1 cellular context compared by ENCODE assay signal in the genomic region with DNA sequence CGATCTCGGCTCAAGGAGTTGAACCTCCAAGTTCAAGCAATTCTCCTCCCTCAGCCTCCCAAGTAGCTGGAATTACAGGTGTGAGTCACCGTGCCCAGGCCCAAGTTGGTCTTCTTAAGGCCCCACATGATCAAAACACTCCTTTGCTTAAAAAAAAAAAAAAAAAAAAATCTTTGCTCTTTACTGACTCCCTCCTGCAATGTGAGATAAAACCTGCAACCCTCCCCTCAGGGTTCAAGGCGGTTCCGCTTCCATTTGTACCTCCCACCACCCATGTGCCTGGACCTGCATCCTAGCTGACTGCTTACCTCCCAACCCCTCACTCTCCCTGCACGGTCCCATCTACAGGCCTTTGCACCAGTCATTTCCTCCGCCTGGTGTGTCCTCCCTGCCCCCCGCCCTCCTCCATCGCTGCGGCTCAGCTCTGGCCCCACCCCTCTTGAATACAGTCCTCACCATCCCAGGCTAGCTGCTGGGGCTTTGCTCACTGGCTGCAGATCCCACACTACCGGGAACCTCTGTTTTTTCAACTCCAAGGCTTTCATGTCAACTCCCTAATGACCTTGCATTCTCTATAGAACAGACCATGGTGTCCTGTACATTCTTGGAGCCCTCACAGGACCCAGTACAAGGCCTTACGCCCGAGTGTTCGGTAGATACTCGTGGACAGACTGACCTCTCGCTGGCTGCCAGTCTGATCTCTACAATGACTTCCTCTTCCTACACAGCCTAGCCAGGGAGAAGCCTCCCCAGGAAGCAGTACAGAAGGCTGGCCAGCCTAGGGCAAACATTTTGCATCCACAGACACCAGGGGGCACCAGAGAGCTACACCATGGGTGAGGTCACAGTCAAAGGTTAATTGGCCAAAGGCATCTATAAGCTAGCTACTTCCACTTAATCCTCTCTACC.
TF ChIP-seq lines count a peak whose summit lies in the region.

No MANE protein-coding gene starts in this region.

TF ChIP-seq in K562, 482 proteins besides CTCF, POLR2A, EP300 and RAD21 (continued from another document):
- TF ChIP-seq, protein P1, sequence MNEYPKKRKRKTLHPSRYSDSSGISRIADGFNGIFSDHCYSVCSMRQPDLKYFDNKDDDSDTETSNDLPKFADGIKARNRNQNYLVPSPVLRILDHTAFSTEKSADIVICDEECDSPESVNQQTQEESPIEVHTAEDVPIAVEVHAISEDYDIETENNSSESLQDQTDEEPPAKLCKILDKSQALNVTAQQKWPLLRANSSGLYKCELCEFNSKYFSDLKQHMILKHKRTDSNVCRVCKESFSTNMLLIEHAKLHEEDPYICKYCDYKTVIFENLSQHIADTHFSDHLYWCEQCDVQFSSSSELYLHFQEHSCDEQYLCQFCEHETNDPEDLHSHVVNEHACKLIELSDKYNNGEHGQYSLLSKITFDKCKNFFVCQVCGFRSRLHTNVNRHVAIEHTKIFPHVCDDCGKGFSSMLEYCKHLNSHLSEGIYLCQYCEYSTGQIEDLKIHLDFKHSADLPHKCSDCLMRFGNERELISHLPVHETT (CRISPR knock-in tag; conservative IDR thresholded peaks at IDR 0.05 in 1 of 2, IDR thresholded peaks at IDR 0.05 in 1 of 2): no peak
- TF ChIP-seq GATA2 (CRISPR knock-in tag; IDR thresholded peaks at IDR 0.05): no peak
- TF ChIP-seq, protein P2, sequence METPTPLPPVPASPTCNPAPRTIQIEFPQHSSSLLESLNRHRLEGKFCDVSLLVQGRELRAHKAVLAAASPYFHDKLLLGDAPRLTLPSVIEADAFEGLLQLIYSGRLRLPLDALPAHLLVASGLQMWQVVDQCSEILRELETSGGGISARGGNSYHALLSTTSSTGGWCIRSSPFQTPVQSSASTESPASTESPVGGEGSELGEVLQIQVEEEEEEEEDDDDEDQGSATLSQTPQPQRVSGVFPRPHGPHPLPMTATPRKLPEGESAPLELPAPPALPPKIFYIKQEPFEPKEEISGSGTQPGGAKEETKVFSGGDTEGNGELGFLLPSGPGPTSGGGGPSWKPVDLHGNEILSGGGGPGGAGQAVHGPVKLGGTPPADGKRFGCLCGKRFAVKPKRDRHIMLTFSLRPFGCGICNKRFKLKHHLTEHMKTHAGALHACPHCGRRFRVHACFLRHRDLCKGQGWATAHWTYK (CRISPR knock-in tag; IDR thresholded peaks at IDR 0.05): no peak
- peak; percentile 60; the same call in 1 of the 2 replicates for TF ChIP-seq CTBP1 (IDR thresholded peaks at IDR 0.05; ENCODE audit: borderline replicate concordance)
- peak in 1 of 3 experiments; percentile 13 for TF ChIP-seq YY1 (IDR thresholded peaks at IDR 0.05; ENCODE audit: borderline replicate concordance in 1 of 3, control insufficient read depth in 1 of 3, extremely low read depth in 1 of 3, insufficient read depth in 3 of 3, insufficient read length in 1 of 3, insufficient replicate concordance in 2 of 3, low read depth in 1 of 3, low read length in 2 of 3)
- no peak for TF ChIP-seq GATAD2B (IDR thresholded peaks at IDR 0.05; ENCODE audit: borderline replicate concordance)
- no peak for TF ChIP-seq FOXA3 (CRISPR knock-in tag; conservative IDR thresholded peaks at IDR 0.05 in 1 of 2, IDR thresholded peaks at IDR 0.05 in 1 of 2)
- TF ChIP-seq FOXA1 (IDR thresholded peaks at IDR 0.05; ENCODE audit: borderline replicate concordance): no peak
- TF ChIP-seq SREBF2 (CRISPR knock-in tag; IDR thresholded peaks at IDR 0.05): no peak
- no peak for TF ChIP-seq SREBF1 (IDR thresholded peaks at IDR 0.05; ENCODE audit: borderline replicate concordance, low read depth, low read length)
- no peak for TF ChIP-seq ETV1 (tag; conservative IDR thresholded peaks at IDR 0.05; ENCODE audit: low read depth)
- TF ChIP-seq ESRRA (IDR thresholded peaks at IDR 0.05; ENCODE audit: borderline replicate concordance, low read depth): peak; percentile 85
- TF ChIP-seq, protein P3, sequence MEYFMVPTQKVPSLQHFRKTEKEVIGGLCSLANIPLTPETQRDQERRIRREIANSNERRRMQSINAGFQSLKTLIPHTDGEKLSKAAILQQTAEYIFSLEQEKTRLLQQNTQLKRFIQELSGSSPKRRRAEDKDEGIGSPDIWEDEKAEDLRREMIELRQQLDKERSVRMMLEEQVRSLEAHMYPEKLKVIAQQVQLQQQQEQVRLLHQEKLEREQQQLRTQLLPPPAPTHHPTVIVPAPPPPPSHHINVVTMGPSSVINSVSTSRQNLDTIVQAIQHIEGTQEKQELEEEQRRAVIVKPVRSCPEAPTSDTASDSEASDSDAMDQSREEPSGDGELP (CRISPR knock-in tag; IDR thresholded peaks at IDR 0.05; ENCODE audit: borderline replicate concordance): peak; percentile 26; the same call in 1 of the 2 replicates
